ENCODE assay signal across 1 cellular context in genomic region chr10:6707329-6707728, GRCh38.
TF ChIP-seq lines count a peak whose summit lies in the region.

No MANE protein-coding gene starts in this region.

TF ChIP-seq in HepG2, 621 proteins besides CTCF, POLR2A, EP300 and RAD21 (continued from another document):
- TF ChIP-seq, protein P1, sequence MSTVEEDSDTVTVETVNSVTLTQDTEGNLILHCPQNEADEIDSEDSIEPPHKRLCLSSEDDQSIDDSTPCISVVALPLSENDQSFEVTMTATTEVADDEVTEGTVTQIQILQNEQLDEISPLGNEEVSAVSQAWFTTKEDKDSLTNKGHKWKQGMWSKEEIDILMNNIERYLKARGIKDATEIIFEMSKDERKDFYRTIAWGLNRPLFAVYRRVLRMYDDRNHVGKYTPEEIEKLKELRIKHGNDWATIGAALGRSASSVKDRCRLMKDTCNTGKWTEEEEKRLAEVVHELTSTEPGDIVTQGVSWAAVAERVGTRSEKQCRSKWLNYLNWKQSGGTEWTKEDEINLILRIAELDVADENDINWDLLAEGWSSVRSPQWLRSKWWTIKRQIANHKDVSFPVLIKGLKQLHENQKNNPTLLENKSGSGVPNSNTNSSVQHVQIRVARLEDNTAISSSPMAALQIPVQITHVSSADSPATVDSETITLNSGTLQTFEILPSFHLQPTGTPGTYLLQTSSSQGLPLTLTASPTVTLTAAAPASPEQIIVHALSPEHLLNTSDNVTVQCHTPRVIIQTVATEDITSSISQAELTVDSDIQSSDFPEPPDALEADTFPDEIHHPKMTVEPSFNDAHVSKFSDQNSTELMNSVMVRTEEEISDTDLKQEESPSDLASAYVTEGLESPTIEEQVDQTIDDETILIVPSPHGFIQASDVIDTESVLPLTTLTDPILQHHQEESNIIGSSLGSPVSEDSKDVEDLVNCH (CRISPR knock-in tag; IDR thresholded peaks at IDR 0.05), result no peak
- TF ChIP-seq ZBTB1 (CRISPR knock-in tag; IDR thresholded peaks at IDR 0.05; ENCODE audit: borderline replicate concordance) (no peak), SP1 (IDR thresholded peaks at IDR 0.05) (no peak), SP1 (CRISPR knock-in tag; IDR thresholded peaks at IDR 0.05) (no peak), ZNF329 (CRISPR knock-in tag; IDR thresholded peaks at IDR 0.05; ENCODE audit: low read depth) (no peak), TEAD3 (CRISPR knock-in tag; optimal IDR thresholded peaks at IDR 0.05; ENCODE audit: borderline replicate concordance) (peak; percentile 65), ZNF24 (IDR thresholded peaks at IDR 0.05) (no peak), SRSF1 (optimal IDR thresholded peaks at IDR 0.05; ENCODE audit: low read depth, low read length) (no peak), EEA1 (CRISPR knock-in tag; IDR thresholded peaks at IDR 0.05; ENCODE audit: borderline replicate concordance) (no peak), ARID2 (CRISPR knock-in tag; IDR thresholded peaks at IDR 0.05; ENCODE audit: borderline replicate concordance) (no peak), TFE3 (CRISPR knock-in tag; IDR thresholded peaks at IDR 0.05) (no peak), BRD4 (CRISPR knock-in tag; IDR thresholded peaks at IDR 0.05) (no peak), FOXP4 (CRISPR knock-in tag; IDR thresholded peaks at IDR 0.05) (0 out of 2 replicates have a peak, but pooled peaks have one; percentile 13), HNF4G (IDR thresholded peaks at IDR 0.05; ENCODE audit: borderline replicate concordance, low read depth, low read length) (peak; percentile 73), HNF4G (CRISPR knock-in tag; IDR thresholded peaks at IDR 0.05; ENCODE audit: borderline replicate concordance, low read depth) (no peak), ZNF567 (CRISPR knock-in tag; IDR thresholded peaks at IDR 0.05; ENCODE audit: borderline replicate concordance) (no peak), ZNF761 (CRISPR knock-in tag; conservative IDR thresholded peaks at IDR 0.05) (no peak), DR1 (CRISPR knock-in tag; IDR thresholded peaks at IDR 0.05) (no peak)
